In the genomic region with DNA sequence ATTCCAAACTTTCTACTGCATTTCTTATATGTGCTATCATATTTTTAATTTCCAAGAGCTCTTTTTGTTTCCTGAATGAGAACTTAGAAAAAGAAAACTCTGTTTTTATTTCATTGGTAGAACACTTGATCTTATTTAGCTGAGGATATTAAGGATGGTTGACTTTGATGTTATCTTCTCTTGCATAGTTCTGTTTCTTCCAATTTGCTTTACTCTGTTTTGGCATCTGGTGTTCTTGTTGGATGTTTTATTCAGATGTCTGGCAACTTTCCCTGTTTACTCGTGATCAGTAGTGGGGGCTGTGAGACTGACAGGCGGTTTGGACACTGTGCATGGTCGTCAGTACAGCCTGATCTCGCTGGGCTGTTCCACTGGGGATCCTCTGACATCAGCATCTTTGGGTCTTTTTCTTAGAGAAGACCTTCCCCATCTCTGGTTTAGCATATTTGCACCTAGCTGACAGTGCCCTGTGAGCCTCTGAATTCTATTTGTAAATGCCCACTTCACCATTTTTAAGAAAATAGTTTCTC, we compare ENCODE assay signal across 1 cellular context.
TF ChIP-seq lines count a peak whose summit lies in the region.

No MANE protein-coding gene starts in this region.

TF ChIP-seq in K562, 482 proteins besides CTCF, POLR2A, EP300 and RAD21 (continued from another document):
- TF ChIP-seq, protein P1, sequence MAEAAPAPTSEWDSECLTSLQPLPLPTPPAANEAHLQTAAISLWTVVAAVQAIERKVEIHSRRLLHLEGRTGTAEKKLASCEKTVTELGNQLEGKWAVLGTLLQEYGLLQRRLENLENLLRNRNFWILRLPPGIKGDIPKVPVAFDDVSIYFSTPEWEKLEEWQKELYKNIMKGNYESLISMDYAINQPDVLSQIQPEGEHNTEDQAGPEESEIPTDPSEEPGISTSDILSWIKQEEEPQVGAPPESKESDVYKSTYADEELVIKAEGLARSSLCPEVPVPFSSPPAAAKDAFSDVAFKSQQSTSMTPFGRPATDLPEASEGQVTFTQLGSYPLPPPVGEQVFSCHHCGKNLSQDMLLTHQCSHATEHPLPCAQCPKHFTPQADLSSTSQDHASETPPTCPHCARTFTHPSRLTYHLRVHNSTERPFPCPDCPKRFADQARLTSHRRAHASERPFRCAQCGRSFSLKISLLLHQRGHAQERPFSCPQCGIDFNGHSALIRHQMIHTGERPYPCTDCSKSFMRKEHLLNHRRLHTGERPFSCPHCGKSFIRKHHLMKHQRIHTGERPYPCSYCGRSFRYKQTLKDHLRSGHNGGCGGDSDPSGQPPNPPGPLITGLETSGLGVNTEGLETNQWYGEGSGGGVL (CRISPR knock-in tag; IDR thresholded peaks at IDR 0.05) = no peak
- no peak for TF ChIP-seq GABPA (tag; conservative IDR thresholded peaks at IDR 0.05; ENCODE audit: low read depth)
- no peak for TF ChIP-seq HSF4 (CRISPR knock-in tag; IDR thresholded peaks at IDR 0.05; ENCODE audit: borderline replicate concordance)
